Comparison of ENCODE assay signal across 2 cellular contexts in genomic region chr12:111010916-111011657, GRCh38.
A peak's percentile ranks its signal among the peaks of the same experiment; 100 is the strongest.
TF ChIP-seq lines count a peak whose summit lies in the region.

No MANE protein-coding gene starts in this region.

TF ChIP-seq in GM23338, 12 proteins besides CTCF, POLR2A, EP300 and RAD21 (continued from another document):
- TF ChIP-seq, protein P1, sequence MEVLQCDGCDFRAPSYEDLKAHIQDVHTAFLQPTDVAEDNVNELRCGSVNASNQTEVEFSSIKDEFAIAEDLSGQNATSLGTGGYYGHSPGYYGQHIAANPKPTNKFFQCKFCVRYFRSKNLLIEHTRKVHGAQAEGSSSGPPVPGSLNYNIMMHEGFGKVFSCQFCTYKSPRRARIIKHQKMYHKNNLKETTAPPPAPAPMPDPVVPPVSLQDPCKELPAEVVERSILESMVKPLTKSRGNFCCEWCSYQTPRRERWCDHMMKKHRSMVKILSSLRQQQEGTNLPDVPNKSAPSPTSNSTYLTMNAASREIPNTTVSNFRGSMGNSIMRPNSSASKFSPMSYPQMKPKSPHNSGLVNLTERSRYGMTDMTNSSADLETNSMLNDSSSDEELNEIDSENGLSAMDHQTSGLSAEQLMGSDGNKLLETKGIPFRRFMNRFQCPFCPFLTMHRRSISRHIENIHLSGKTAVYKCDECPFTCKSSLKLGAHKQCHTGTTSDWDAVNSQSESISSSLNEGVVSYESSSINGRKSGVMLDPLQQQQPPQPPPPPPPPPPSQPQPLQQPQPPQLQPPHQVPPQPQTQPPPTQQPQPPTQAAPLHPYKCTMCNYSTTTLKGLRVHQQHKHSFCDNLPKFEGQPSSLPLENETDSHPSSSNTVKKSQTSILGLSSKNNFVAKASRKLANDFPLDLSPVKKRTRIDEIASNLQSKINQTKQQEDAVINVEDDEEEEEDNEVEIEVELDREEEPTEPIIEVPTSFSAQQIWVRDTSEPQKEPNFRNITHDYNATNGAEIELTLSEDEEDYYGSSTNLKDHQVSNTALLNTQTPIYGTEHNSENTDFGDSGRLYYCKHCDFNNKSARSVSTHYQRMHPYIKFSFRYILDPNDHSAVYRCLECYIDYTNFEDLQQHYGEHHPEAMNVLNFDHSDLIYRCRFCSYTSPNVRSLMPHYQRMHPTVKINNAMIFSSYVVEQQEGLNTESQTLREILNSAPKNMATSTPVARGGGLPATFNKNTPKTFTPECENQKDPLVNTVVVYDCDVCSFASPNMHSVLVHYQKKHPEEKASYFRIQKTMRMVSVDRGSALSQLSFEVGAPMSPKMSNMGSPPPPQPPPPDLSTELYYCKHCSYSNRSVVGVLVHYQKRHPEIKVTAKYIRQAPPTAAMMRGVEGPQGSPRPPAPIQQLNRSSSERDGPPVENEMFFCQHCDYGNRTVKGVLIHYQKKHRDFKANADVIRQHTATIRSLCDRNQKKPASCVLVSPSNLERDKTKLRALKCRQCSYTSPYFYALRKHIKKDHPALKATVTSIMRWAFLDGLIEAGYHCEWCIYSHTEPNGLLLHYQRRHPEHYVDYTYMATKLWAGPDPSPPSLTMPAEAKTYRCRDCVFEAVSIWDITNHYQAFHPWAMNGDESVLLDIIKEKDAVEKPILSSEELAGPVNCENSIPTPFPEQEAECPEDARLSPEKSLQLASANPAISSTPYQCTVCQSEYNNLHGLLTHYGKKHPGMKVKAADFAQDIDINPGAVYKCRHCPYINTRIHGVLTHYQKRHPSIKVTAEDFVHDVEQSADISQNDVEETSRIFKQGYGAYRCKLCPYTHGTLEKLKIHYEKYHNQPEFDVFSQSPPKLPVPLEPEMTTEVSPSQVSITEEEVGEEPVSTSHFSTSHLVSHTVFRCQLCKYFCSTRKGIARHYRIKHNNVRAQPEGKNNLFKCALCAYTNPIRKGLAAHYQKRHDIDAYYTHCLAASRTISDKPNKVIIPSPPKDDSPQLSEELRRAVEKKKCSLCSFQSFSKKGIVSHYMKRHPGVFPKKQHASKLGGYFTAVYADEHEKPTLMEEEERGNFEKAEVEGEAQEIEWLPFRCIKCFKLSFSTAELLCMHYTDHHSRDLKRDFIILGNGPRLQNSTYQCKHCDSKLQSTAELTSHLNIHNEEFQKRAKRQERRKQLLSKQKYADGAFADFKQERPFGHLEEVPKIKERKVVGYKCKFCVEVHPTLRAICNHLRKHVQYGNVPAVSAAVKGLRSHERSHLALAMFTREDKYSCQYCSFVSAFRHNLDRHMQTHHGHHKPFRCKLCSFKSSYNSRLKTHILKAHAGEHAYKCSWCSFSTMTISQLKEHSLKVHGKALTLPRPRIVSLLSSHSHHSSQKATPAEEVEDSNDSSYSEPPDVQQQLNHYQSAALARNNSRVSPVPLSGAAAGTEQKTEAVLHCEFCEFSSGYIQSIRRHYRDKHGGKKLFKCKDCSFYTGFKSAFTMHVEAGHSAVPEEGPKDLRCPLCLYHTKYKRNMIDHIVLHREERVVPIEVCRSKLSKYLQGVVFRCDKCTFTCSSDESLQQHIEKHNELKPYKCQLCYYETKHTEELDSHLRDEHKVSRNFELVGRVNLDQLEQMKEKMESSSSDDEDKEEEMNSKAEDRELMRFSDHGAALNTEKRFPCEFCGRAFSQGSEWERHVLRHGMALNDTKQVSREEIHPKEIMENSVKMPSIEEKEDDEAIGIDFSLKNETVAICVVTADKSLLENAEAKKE (CRISPR knock-in tag; IDR thresholded peaks at IDR 0.05) = no peak
- TF ChIP-seq JUNB (IDR thresholded peaks at IDR 0.05; ENCODE audit: unreplicated experiment) (no peak), ZNF331 (CRISPR knock-in tag; IDR thresholded peaks at IDR 0.05; ENCODE audit: low read depth) (no peak), ETS1 (IDR thresholded peaks at IDR 0.05) (no peak), ZNF114 (CRISPR knock-in tag; IDR thresholded peaks at IDR 0.05) (no peak)
- TF ChIP-seq, protein P2, sequence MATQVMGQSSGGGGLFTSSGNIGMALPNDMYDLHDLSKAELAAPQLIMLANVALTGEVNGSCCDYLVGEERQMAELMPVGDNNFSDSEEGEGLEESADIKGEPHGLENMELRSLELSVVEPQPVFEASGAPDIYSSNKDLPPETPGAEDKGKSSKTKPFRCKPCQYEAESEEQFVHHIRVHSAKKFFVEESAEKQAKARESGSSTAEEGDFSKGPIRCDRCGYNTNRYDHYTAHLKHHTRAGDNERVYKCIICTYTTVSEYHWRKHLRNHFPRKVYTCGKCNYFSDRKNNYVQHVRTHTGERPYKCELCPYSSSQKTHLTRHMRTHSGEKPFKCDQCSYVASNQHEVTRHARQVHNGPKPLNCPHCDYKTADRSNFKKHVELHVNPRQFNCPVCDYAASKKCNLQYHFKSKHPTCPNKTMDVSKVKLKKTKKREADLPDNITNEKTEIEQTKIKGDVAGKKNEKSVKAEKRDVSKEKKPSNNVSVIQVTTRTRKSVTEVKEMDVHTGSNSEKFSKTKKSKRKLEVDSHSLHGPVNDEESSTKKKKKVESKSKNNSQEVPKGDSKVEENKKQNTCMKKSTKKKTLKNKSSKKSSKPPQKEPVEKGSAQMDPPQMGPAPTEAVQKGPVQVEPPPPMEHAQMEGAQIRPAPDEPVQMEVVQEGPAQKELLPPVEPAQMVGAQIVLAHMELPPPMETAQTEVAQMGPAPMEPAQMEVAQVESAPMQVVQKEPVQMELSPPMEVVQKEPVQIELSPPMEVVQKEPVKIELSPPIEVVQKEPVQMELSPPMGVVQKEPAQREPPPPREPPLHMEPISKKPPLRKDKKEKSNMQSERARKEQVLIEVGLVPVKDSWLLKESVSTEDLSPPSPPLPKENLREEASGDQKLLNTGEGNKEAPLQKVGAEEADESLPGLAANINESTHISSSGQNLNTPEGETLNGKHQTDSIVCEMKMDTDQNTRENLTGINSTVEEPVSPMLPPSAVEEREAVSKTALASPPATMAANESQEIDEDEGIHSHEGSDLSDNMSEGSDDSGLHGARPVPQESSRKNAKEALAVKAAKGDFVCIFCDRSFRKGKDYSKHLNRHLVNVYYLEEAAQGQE (IDR thresholded peaks at IDR 0.05; ENCODE audit: unreplicated experiment) = no peak

TF ChIP-seq in K562, 482 proteins besides CTCF, POLR2A, EP300 and RAD21 (continued from another document):
- TF ChIP-seq, protein P3, sequence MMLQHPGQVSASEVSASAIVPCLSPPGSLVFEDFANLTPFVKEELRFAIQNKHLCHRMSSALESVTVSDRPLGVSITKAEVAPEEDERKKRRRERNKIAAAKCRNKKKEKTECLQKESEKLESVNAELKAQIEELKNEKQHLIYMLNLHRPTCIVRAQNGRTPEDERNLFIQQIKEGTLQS (IDR thresholded peaks at IDR 0.05) = peak; percentile 59
- TF ChIP-seq, protein P3 (CRISPR knock-in tag; conservative IDR thresholded peaks at IDR 0.05) = no peak
- TF ChIP-seq RHOXF2B (CRISPR knock-in tag; conservative IDR thresholded peaks at IDR 0.05) (no peak), ZNF431 (CRISPR knock-in tag; IDR thresholded peaks at IDR 0.05) (peak; percentile 95)
